In genomic region chr16:49528035-49528434, GRCh38 we compare ENCODE assay signal across 9 cellular contexts.
A peak's percentile ranks its signal among the peaks of the same experiment; 100 is the strongest.
DNase-seq lines count a peak whose midpoint lies in the region; ATAC-seq, FAIRE-seq and TF ChIP-seq lines count a peak whose summit lies in the region.
"Had no signal": no experiment of that assay in that cellular context is flagged by ENCODE, and none has a peak within 500 bp of the region (broad histone marks: within the 10 kb centered on the region; RNA-seq: fewer than 3 reads in every experiment).

No MANE protein-coding gene starts in this region.

- H3K36me3 Mint-ChIP-seq in brain (no peaks in the 10 kb centered on the region), naive B cell (no peaks in the 10 kb centered on the region)

- no peak for TF ChIP-seq CTCF in brain (conservative IDR thresholded peaks at IDR 0.05)

- H3K4me1 Mint-ChIP-seq in brain, result peaks cover 74% of the 10 kb centered on the region
- peaks cover 12 to 27% (median 22%) of the 10 kb centered on the region in 3 donors for H3K4me1 Mint-ChIP-seq in naive B cell

- H3K9me3 Mint-ChIP-seq in brain (no peaks in the 10 kb centered on the region), naive B cell (peaks cover 0 to 1% (median 0%) of the 10 kb centered on the region in 7 donors)

- H3K27me3 Mint-ChIP-seq in brain (peaks cover 16% of the 10 kb centered on the region), naive B cell (peaks cover 0 to 55% (median 30%) of the 10 kb centered on the region in 3 donors)

- no peak for DNase-seq in Right ventricle myocardium superior
- DNase-seq in Right ventricle myocardium inferior (ENCODE audit: missing footprints), result no peak
- no peak for DNase-seq in naive B cell
- DNase-seq in urothelium cell line (ENCODE audit: low spot score), result peak; percentile 29
- DNase-seq in activated gamma-delta T cell treated with Interleukin-2 at 50 U/mL for 16 hours, result no peak

- ATAC-seq in Right ventricle myocardium superior (ENCODE audit: poor library complexity) (peak; percentile 37), Right ventricle myocardium inferior (no peak), naive B cell (ENCODE audit: low read depth in 2 of 2) (peak; percentile 32 to 46), HG02798 (IDR thresholded peaks at IDR 0.05; ENCODE audit: poor library complexity, unreplicated experiment) (no peak), HG02678 (IDR thresholded peaks at IDR 0.05; ENCODE audit: unreplicated experiment) (no peak)

- FAIRE-seq in urothelium cell line (lab: Jason Lieb, UNC), result no peak
- FAIRE-seq: D721Med had no signal

- peak overlapping the region; percentile 64 to 74 (median 71) for H3K4me3 Mint-ChIP-seq in brain
- peak overlapping the region; percentile 84 to 95 (median 92) for H3K4me3 Mint-ChIP-seq in naive B cell

- H3K27ac Mint-ChIP-seq in brain (peak overlapping the region; percentile 85 to 96 (median 94)), naive B cell (peak overlapping the region in 4 of 6 donors; percentile 36 to 96 (median 64))

- intact Hi-C loops in Right ventricle myocardium superior (cut with DNase I) (no loop called here), Right ventricle myocardium inferior (cut with DNase I) (no loop called here)

Comparison
In these comparisons a context has a peak if more than half of its experiments do, and no peak if none do; other contexts are left out.
1. ATAC-seq: peak in Right ventricle myocardium superior (single experiment) and naive B cell (2 of 2); none in Right ventricle myocardium inferior (single experiment), HG02798 (single experiment) and HG02678 (single experiment).